8 cellular contexts compared by ENCODE assay signal in genomic region chr1:158711098-158711497, GRCh38. TPM values are rescaled to one million over a fixed set of nuclear protein-coding genes. Genes with fewer than 3 reads are reported as not detected.
"Had no signal": no experiment of that assay in that cellular context is flagged by ENCODE, and none has a peak within 500 bp of the region (broad histone marks: within the 10 kb centered on the region; RNA-seq: fewer than 3 reads in every experiment).

No MANE protein-coding gene starts in this region.

- ATAC-seq: GM12878 had no signal

- H3K4me3 ChIP-seq: GM12878 had no signal

- FAIRE-seq: GM12878, GM12891, GM12892, GM18507, GM19239 had no signal

- DNase-seq: GDM1, GF-D8 had no signal

RNA-seq across cellular contexts. Expression of gene OR6K3, which starts 9.4 kb away (rescaled TPM):
- total RNA-seq: G401, GM12878 had no signal
- polyA plus RNA-seq: GM12878 had no signal

RNA-seq across cellular contexts. Expression of gene OR6K2, which starts 10.6 kb away (rescaled TPM):
- total RNA-seq: G401, GM12878 had no signal
- polyA plus RNA-seq: GM12878 had no signal

RNA-seq across cellular contexts. Expression of gene SPTA1, which starts 24.6 kb away (rescaled TPM):
- total RNA-seq: G401 had no signal

RNA-seq across cellular contexts. Expression of gene OR6K6, which starts 43.4 kb away (rescaled TPM):
- total RNA-seq: G401, GM12878 had no signal
- polyA plus RNA-seq: GM12878 had no signal
